1 cellular context compared by ENCODE assay signal in the genomic region with DNA sequence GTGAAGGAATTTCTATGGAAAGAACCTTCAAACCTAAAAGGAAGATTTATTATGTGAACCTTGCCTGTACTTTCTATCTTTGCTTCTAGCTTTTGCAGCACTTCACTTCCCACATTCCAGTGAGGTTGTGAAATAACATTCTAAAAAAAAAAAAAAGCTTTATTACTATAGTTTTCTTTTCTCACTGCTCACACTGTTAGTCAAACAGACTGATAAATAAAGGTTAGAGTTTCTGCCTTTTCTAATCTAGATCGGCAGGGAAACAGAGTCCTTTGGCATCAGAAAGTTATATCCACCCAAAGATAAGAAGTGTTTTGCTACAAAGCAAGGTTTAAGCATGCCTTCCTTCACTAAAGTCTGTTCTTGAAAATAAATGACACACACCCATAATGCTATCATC.
TF ChIP-seq lines count a peak whose summit lies in the region.

No MANE protein-coding gene starts in this region.

TF ChIP-seq in SK-N-SH, 30 proteins besides CTCF, POLR2A, EP300 and RAD21 (continued from another document):
- TF ChIP-seq, protein P1, sequence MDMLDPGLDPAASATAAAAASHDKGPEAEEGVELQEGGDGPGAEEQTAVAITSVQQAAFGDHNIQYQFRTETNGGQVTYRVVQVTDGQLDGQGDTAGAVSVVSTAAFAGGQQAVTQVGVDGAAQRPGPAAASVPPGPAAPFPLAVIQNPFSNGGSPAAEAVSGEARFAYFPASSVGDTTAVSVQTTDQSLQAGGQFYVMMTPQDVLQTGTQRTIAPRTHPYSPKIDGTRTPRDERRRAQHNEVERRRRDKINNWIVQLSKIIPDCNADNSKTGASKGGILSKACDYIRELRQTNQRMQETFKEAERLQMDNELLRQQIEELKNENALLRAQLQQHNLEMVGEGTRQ (IDR thresholded peaks at IDR 0.05; ENCODE audit: borderline replicate concordance, low read depth, low read length), result no peak
- TF ChIP-seq ELF1 (IDR thresholded peaks at IDR 0.05) (no peak), POLR2AphosphoS5 (IDR thresholded peaks at IDR 0.05; ENCODE audit: low read depth, low read length) (no peak)
TF ChIP-seq in SK-N-SH: peak in this region for 0.
